25 cellular contexts compared by ENCODE assay signal in the genomic region with DNA sequence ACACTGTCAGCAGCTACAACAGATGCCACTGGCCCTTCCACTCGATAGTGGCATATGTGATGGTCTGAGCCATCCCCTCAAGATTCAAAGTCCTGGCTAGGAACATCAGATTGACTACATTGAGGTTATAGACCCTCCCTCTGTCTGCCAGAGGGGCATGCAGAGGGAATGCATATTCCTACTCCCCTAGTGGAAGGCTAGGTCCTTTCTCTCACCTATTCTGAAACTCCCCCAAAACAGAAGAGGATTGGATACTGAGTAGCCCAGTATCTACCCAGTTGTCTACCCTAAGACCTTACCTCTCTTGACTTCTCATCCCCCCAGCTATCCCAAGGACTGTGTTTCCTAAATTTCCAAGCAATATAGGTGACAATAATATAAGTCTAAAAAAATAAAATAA.
"Had no signal": no experiment of that assay in that cellular context is flagged by ENCODE, and none has a peak within 500 bp of the region (broad histone marks: within the 10 kb centered on the region; RNA-seq: fewer than 3 reads in every experiment).

No MANE protein-coding gene starts in this region.

- H3K4me1 Mint-ChIP-seq: endodermal cell had no signal

- H3K27me3 Mint-ChIP-seq: dendritic cell treated with granulocyte-macrophage colony-stimulating factor and Interleukin-4, amounts not matched to agents 40 ng/mL and 50 ng/mL, for 4 days; effector memory CD8-positive, alpha-beta T cell had no signal

- H3K36me3 ChIP-seq: colonic mucosa, esophagus muscularis mucosa, esophagus squamous epithelium, gastrocnemius medialis, gastroesophageal sphincter, heart left ventricle, heart right ventricle had no signal

- H3K4me3 ChIP-seq: colonic mucosa, coronary artery, dorsolateral prefrontal cortex, esophagus muscularis mucosa, esophagus squamous epithelium, gastrocnemius medialis, gastroesophageal sphincter, heart left ventricle, heart right ventricle had no signal

- ATAC-seq: effector memory CD8-positive, alpha-beta T cell; esophagus mucosa; foreskin keratinocyte; gastrocnemius medialis; gastroesophageal sphincter; heart left ventricle; heart right ventricle had no signal

- H3K27ac ChIP-seq: colonic mucosa, coronary artery, dorsolateral prefrontal cortex, epithelial cell of prostate, esophagus muscularis mucosa, esophagus squamous epithelium, foreskin keratinocyte, gastrocnemius medialis, gastroesophageal sphincter, heart left ventricle, heart right ventricle had no signal

- H3K4me3 Mint-ChIP-seq: dendritic cell treated with granulocyte-macrophage colony-stimulating factor and Interleukin-4, amounts not matched to agents 40 ng/mL and 50 ng/mL, for 4 days; effector memory CD8-positive, alpha-beta T cell; endodermal cell had no signal

- H3K9me3 Mint-ChIP-seq: endodermal cell had no signal

- H3K27ac Mint-ChIP-seq: dendritic cell treated with granulocyte-macrophage colony-stimulating factor and Interleukin-4, amounts not matched to agents 40 ng/mL and 50 ng/mL, for 4 days; effector memory CD8-positive, alpha-beta T cell; endodermal cell had no signal

- H3K4me1 ChIP-seq: colonic mucosa, esophagus muscularis mucosa, esophagus squamous epithelium, foreskin keratinocyte, gastrocnemius medialis, gastroesophageal sphincter, heart left ventricle, heart right ventricle had no signal

- H3K27me3 ChIP-seq: colonic mucosa, dorsolateral prefrontal cortex, esophagus muscularis mucosa, esophagus squamous epithelium, gastrocnemius medialis, gastroesophageal sphincter, heart left ventricle, heart right ventricle had no signal

- DNase-seq: colonic mucosa; cortex of kidney; dermis blood vessel endothelial cell; dorsolateral prefrontal cortex; effector CD4-positive, alpha-beta T cell; effector CD8-positive, alpha-beta T cell; effector memory CD4-positive, alpha-beta T cell; effector memory CD8-positive, alpha-beta T cell; endodermal cell; erythroblast; esophagus squamous epithelium; foreskin fibroblast; foreskin keratinocyte; foreskin melanocyte; gastrocnemius medialis; glutamatergic neuron; head of caudate nucleus; heart left ventricle; heart right ventricle had no signal
